19 cellular contexts compared by ENCODE assay signal in the genomic region with DNA sequence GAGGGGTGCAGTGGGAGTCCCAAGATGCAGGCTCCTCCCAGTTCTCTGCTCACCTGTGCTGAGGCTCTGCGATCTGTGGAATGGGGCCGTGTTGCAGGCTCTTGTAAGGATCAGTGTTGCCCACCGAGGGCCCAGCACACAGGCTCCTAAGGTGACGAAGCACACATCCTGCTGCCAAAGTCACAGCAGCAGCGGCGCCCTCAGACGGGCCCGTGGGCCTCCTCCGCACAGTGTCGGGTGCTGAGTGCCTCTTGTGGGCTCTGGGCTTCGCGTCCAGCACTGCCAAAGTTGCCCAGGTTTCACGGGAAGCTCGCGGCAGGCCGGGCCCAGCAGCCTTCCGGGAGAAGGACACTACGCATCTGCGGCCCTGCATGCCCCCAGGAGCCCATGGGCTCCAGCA.
A peak's percentile ranks its signal among the peaks of the same experiment; 100 is the strongest.
DNase-seq lines count a peak whose midpoint lies in the region; ATAC-seq lines count a peak whose summit lies in the region.
"Had no signal": no experiment of that assay in that cellular context is flagged by ENCODE, and none has a peak within 500 bp of the region (broad histone marks: within the 10 kb centered on the region; RNA-seq: fewer than 3 reads in every experiment).

No MANE protein-coding gene starts in this region.

- H3K27me3 Mint-ChIP-seq in stimulated activated naive CD8-positive, alpha-beta T cell treated with anti-CD3 and anti-CD28 coated beads, Interleukin-15, amount 100 ng/mL, for 72 hours = no peaks in the 10 kb centered on the region
- H3K27me3 Mint-ChIP-seq: CD4-positive, alpha-beta T cell had no signal

- H3K23ac ChIP-seq in neuronal stem cell (ENCODE audit: low read depth, low read length, poor library complexity) = no peak overlapping the region

- no peak overlapping the region for H2BK120ac ChIP-seq in neuronal stem cell (ENCODE audit: low read depth, low read length)

- H3K4me3 Mint-ChIP-seq in stimulated activated naive CD8-positive, alpha-beta T cell treated with anti-CD3 and anti-CD28 coated beads, Interleukin-15, amount 100 ng/mL, for 72 hours = no peak overlapping the region
- H3K4me3 Mint-ChIP-seq: CD4-positive, alpha-beta T cell had no signal

- H3K4ac ChIP-seq in neuronal stem cell (ENCODE audit: low read length) = no peak overlapping the region

- peak; percentile 13 for ATAC-seq in stimulated activated naive CD8-positive, alpha-beta T cell treated with anti-CD3 and anti-CD28 coated beads, Interleukin-15, amount 100 ng/mL, for 72 hours
- no peak for ATAC-seq in stimulated activated naive CD8-positive, alpha-beta T cell treated with anti-CD3 and anti-CD28 coated beads, Interleukin-15, Interleukin-2, amounts not matched to agents 100 U/mL and 50 U/mL, for 24 hours
- ATAC-seq: HCT116 had no signal

- H3K4me1 Mint-ChIP-seq in stimulated activated naive CD8-positive, alpha-beta T cell treated with anti-CD3 and anti-CD28 coated beads, Interleukin-15, amount 100 ng/mL, for 72 hours = peaks cover 31% of the 10 kb centered on the region

- H3K36me3 ChIP-seq in neuronal stem cell (replicated peaks in 1 of 2; ENCODE audit: control insufficient read depth in 2 of 2, insufficient read depth in 2 of 2, low read length in 2 of 2) = no peaks in the 10 kb centered on the region
- H3K36me3 ChIP-seq in effector memory CD4-positive, alpha-beta T cell (ENCODE audit: control insufficient read depth, insufficient read depth, low read length) = no peaks in the 10 kb centered on the region

- no peak overlapping the region for H3K14ac ChIP-seq in neuronal stem cell (ENCODE audit: low read length)

- no peaks in the 10 kb centered on the region for H3K9me3 Mint-ChIP-seq in stimulated activated naive CD8-positive, alpha-beta T cell treated with anti-CD3 and anti-CD28 coated beads, Interleukin-15, amount 100 ng/mL, for 72 hours
- H3K9me3 Mint-ChIP-seq: CD4-positive, alpha-beta T cell had no signal

- H3K4me3 ChIP-seq in neuronal stem cell (ENCODE audit: low read length in 2 of 2) = no peak overlapping the region
- no peak overlapping the region for H3K4me3 ChIP-seq in effector memory CD4-positive, alpha-beta T cell (ENCODE audit: insufficient read depth, low read depth, low read length, poor library complexity, severe bottlenecking)

- peak overlapping the region; percentile 90 for H2AK5ac ChIP-seq in neuronal stem cell (ENCODE audit: low read depth, low read length)

- WGBS in neuronal stem cell (ENCODE audit: extremely low coverage in 2 of 2, insufficient read length in 2 of 2, insufficient replicate concordance in 1 of 2), 2 donors = no CpG with 5 or more reads among the region's 19 CpGs

- H2BK12ac ChIP-seq in neuronal stem cell (ENCODE audit: low read length) = peak overlapping the region; percentile 60

- no peaks in the 10 kb centered on the region for H3K9me3 ChIP-seq in neuronal stem cell (replicated peaks in 1 of 2; ENCODE audit: control insufficient read depth in 2 of 2, insufficient read depth in 1 of 2, low read depth in 1 of 2, low read length in 2 of 2)
- no peaks in the 10 kb centered on the region for H3K9me3 ChIP-seq in effector memory CD4-positive, alpha-beta T cell (ENCODE audit: control insufficient read depth, low read length)

- peak overlapping the region; percentile 76 for H2BK15ac ChIP-seq in neuronal stem cell (ENCODE audit: low read length)

- no peak overlapping the region for H3K27ac ChIP-seq in neuronal stem cell (replicated peaks; ENCODE audit: low read length)
- H3K27ac ChIP-seq in effector memory CD4-positive, alpha-beta T cell (ENCODE audit: insufficient read depth, low read length, poor library complexity, severe bottlenecking) = no peak overlapping the region
- H3K27ac ChIP-seq: RWPE1 had no signal

- peaks cover 3% of the 10 kb centered on the region in 2 donors for H3K4me1 ChIP-seq in neuronal stem cell (ENCODE audit: control insufficient read depth in 2 of 2, insufficient read depth in 1 of 2, low read depth in 1 of 2, low read length in 2 of 2)
- H3K4me1 ChIP-seq in effector memory CD4-positive, alpha-beta T cell (ENCODE audit: control insufficient read depth, insufficient read depth, low read length, poor library complexity, severe bottlenecking) = no peaks in the 10 kb centered on the region

- H2BK5ac ChIP-seq in neuronal stem cell (ENCODE audit: low read length) = no peak overlapping the region

- peak overlapping the region in 1 of 2 donors; percentile 74 for H3K27ac Mint-ChIP-seq in stimulated activated naive CD8-positive, alpha-beta T cell treated with anti-CD3 and anti-CD28 coated beads, Interleukin-15, amount 100 ng/mL, for 72 hours
- H3K27ac Mint-ChIP-seq: CD4-positive, alpha-beta T cell had no signal

- peak overlapping the region; percentile 77 for H3K18ac ChIP-seq in neuronal stem cell (ENCODE audit: low read length)

- peaks cover 0 to 14% (median 0%) of the 10 kb centered on the region in 3 experiments for H3K27me3 ChIP-seq in neuronal stem cell (ENCODE audit: control insufficient read depth in 3 of 3, insufficient read depth in 3 of 3, low read depth in 1 of 3, low read length in 3 of 3)
- H3K27me3 ChIP-seq in effector memory CD4-positive, alpha-beta T cell (replicated peaks; ENCODE audit: control insufficient read depth, insufficient read depth, low read length, poor library complexity, severe bottlenecking) = no peaks in the 10 kb centered on the region

- DNase-seq in stimulated activated naive CD8-positive, alpha-beta T cell treated with anti-CD3 and anti-CD28 coated beads, Interleukin-15, amount 100 ng/mL, for 72 hours = no peak
- DNase-seq in stimulated activated naive CD8-positive, alpha-beta T cell treated with anti-CD3 and anti-CD28 coated beads, Interleukin-15, Interleukin-2, amounts not matched to agents 100 U/mL and 50 U/mL, for 24 hours = no peak
- DNase-seq in islet precursor cell (peak; percentile 51), neuronal stem cell (ENCODE audit: low spot score) (no peak), HUDEP-2 (lab: John Stamatoyannopoulos, UW; ENCODE audit: unreplicated experiment in 76 of 76) (no peak), cerebellum (ENCODE audit: low spot score) (no peak)
- no peak for DNase-seq in effector memory CD4-positive, alpha-beta T cell
- DNase-seq: ACHN; DMS79; GF-D8; KG1; NCI-H1048; NCI-H226; NCI-H526 treated with DMSO at 0.1 percent for 48 hours; NK-92 treated with Interleukin-12 subunit alpha and Interleukin-12 subunit beta, amount 100 ng/mL, for 24 hours; OCI-M1 had no signal

- H4K91ac ChIP-seq in neuronal stem cell (ENCODE audit: low read depth, low read length, poor library complexity) = no peak overlapping the region

- H3K4me2 ChIP-seq in neuronal stem cell (ENCODE audit: insufficient read depth, low read length, poor library complexity, severe bottlenecking) = no peak overlapping the region

- no peak overlapping the region for H3K9ac ChIP-seq in neuronal stem cell (ENCODE audit: low read depth, low read length, poor library complexity)

- H3K79me1 ChIP-seq in neuronal stem cell (ENCODE audit: low read depth, low read length) = no peaks in the 10 kb centered on the region

- H2AFZ ChIP-seq in neuronal stem cell (ENCODE audit: low read length) = no peak overlapping the region

- H4K8ac ChIP-seq in neuronal stem cell (ENCODE audit: low read depth, low read length) = no peak overlapping the region
